In genomic region chr9:4805519-4805918, GRCh38 we compare ENCODE assay signal across 21 cellular contexts.
"Had no signal": no experiment of that assay in that cellular context is flagged by ENCODE, and none has a peak within 500 bp of the region (broad histone marks: within the 10 kb centered on the region; RNA-seq: fewer than 3 reads in every experiment).

No MANE protein-coding gene starts in this region.

- H3K36me3 ChIP-seq: left ventricle myocardium inferior, right atrium auricular region, suprapubic skin had no signal

- H3K4me3 ChIP-seq: body of pancreas, left ventricle myocardium inferior, right atrium auricular region, suprapubic skin had no signal

- H3K27me3 ChIP-seq: body of pancreas, right atrium auricular region, suprapubic skin had no signal

- H3K27me3 Mint-ChIP-seq: activated CD4-positive, alpha-beta T cell treated with anti-CD3 and anti-CD28 coated beads, Interleukin-2, amount 10 ng/mL, durations not matched to agents 24 days and 14 days; activated CD8-positive, alpha-beta T cell treated with anti-CD3 and anti-CD28 coated beads for 36 hours; progenitor cell of endocrine pancreas; stimulated activated naive CD8-positive, alpha-beta T cell treated with anti-CD3 and anti-CD28 coated beads, Interleukin-15, amount 100 ng/mL, for 72 hours; type B pancreatic cell had no signal

- H3K4me3 Mint-ChIP-seq: activated CD4-positive, alpha-beta T cell treated with anti-CD3 and anti-CD28 coated beads, Interleukin-2, amount 10 ng/mL, durations not matched to agents 24 days and 14 days; activated CD8-positive, alpha-beta T cell treated with anti-CD3 and anti-CD28 coated beads for 36 hours; activated T-cell treated with anti-CD3 and anti-CD28 coated beads, Interleukin-2, amount 50 U/mL, for 4 hours; endodermal cell; stimulated activated naive CD8-positive, alpha-beta T cell treated with anti-CD3 and anti-CD28 coated beads, Interleukin-15, amount 100 ng/mL, for 72 hours; type B pancreatic cell had no signal

- DNase-seq: activated CD4-positive, alpha-beta T cell treated with anti-CD3 and anti-CD28 coated beads, Interleukin-2, amount 10 ng/mL, durations not matched to agents 24 days and 14 days; activated CD8-positive, alpha-beta T cell treated with anti-CD3 and anti-CD28 coated beads for 36 hours; activated effector memory CD4-positive, alpha-beta T cell treated with Interleukin-2 at 50 U/mL for 16 hours; activated naive CD4-positive, alpha-beta T cell treated with anti-CD3 and anti-CD28 coated beads, Interleukin-2, amount 50 U/mL, for 16 hours; activated T-cell treated with anti-CD3 and anti-CD28 coated beads, Interleukin-2, amount 50 U/mL, for 4 hours; body of pancreas; endodermal cell; foreskin fibroblast; hippocampal formation; kidney; left ventricle myocardium inferior; mammary epithelial cell; stimulated activated CD4-positive, alpha-beta T cell treated with anti-CD3 and anti-CD28 coated beads, Interleukin-12 subunit alpha, Interleukin-12 subunit beta, amount 100 ng/mL, for 4 hours; stimulated activated CD4-positive, alpha-beta T cell treated with anti-CD3 and anti-CD28 coated beads, Interleukin-1b, Interleukin-23, amount 100 ng/mL, for 48 hours; stimulated activated naive CD8-positive, alpha-beta T cell treated with anti-CD3 and anti-CD28 coated beads, Interleukin-15, amount 100 ng/mL, for 72 hours had no signal

- H3K27ac Mint-ChIP-seq: activated CD4-positive, alpha-beta T cell treated with anti-CD3 and anti-CD28 coated beads, Interleukin-2, amount 10 ng/mL, durations not matched to agents 24 days and 14 days; activated CD8-positive, alpha-beta T cell treated with anti-CD3 and anti-CD28 coated beads for 36 hours; endodermal cell; progenitor cell of endocrine pancreas; stimulated activated naive CD8-positive, alpha-beta T cell treated with anti-CD3 and anti-CD28 coated beads, Interleukin-15, amount 100 ng/mL, for 72 hours; type B pancreatic cell had no signal

- H3K27ac ChIP-seq: body of pancreas, epithelial cell of prostate, left ventricle myocardium inferior, right atrium auricular region, suprapubic skin had no signal

- H3K4me1 ChIP-seq: body of pancreas, right atrium auricular region, suprapubic skin had no signal

- H3K9me3 ChIP-seq: body of pancreas, suprapubic skin had no signal

- FAIRE-seq: kidney, TTC549 had no signal

- H3K4me1 Mint-ChIP-seq: endodermal cell had no signal

- ATAC-seq: activated CD8-positive, alpha-beta T cell treated with anti-CD3 and anti-CD28 coated beads for 36 hours; activated T-cell treated with anti-CD3 and anti-CD28 coated beads, Interleukin-2, amount 50 U/mL, for 4 hours; body of pancreas; stimulated activated naive CD8-positive, alpha-beta T cell treated with anti-CD3 and anti-CD28 coated beads, Interleukin-15, amount 100 ng/mL, for 72 hours had no signal
